Comparison of ENCODE assay signal across 9 cellular contexts in the genomic region with DNA sequence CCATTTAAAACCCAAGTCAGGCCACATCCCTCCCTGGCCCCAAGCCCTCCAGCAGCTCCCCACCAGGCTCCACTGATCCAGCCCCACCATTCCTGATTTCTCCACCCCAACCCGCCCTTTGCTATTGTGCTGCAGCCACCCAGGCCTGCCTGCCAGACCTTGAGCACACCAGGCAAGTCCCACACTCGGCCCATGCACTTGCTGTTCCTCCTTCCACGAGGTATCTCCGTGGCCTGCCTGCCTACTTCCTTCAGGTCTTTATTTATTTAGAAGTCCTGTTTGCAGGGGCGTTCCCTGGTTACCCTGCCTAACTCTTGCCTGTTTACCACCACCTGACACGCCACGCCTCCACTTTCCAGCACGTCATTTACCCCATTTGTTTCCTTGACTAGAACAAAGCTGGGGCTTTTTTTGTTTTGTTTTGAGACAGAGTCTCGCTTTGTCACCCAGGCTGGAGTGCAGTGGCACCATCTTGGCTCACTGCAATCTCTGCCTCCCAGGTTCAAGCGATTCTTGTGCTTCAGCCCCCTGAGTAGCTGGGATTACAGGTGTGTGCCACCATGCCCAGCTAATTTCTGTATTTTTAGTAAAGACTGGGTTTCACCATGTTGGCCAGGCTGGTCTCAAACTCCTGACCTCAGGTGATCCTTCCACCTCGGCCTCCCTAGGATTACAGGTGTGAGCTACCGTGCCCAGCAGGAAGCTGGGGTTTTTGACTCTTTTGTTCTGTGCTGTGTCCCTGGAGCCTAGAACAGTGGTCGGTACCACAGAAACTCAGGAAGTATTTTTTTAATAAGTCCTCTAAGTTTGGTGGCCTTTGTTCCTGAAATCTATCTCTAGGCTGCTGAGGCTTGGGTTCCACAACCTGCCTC. TPM values are rescaled to one million over a fixed set of nuclear protein-coding genes. Genes with fewer than 3 reads are reported as not detected.
A peak's percentile ranks its signal among the peaks of the same experiment; 100 is the strongest.
DNase-seq lines count a peak whose midpoint lies in the region; ATAC-seq, FAIRE-seq and TF ChIP-seq lines count a peak whose summit lies in the region.
"Had no signal": no experiment of that assay in that cellular context is flagged by ENCODE, and none has a peak within 500 bp of the region (broad histone marks: within the 10 kb centered on the region; RNA-seq: fewer than 3 reads in every experiment).

No MANE protein-coding gene starts in this region.

- H3K4me2 ChIP-seq in A549 = no peak overlapping the region
- H3K4me2 ChIP-seq in K562 (ENCODE audit: insufficient read depth, low read length) = no peak overlapping the region

- H3K9me1 ChIP-seq in K562 (ENCODE audit: control insufficient read depth, insufficient read depth, low read length) = no peaks in the 10 kb centered on the region

- no peak overlapping the region for H2AFZ ChIP-seq in K562 (ENCODE audit: low read depth, low read length)

- ATAC-seq in A549 (peak; percentile 41 to 58; a peak in 4 of 6 replicates), GM18520 (IDR thresholded peaks at IDR 0.05; ENCODE audit: unreplicated experiment) (peak; percentile 39), HG02981 (IDR thresholded peaks at IDR 0.05; ENCODE audit: unreplicated experiment) (peak; percentile 49), K562 (peak; percentile 40)

- POLR2A ChIA-PET in A549 (lab: Yijun Ruan, JAX) (no interaction called here), K562 (lab: Yijun Ruan, JAX) (interaction anchor here (0.9 kb wide), 1 partner anchor 150 kb away, joined by 5 read pairs; a partner anchor contains a TSS)

- H4K20me1 ChIP-seq in K562 (replicated peaks; ENCODE audit: control insufficient read depth, insufficient read depth, low read length) = peaks cover 15% of the 10 kb centered on the region; the same call in 1 of the 2 replicates

- 67% methylated on average over 13 of the region's 13 CpGs for WGBS in A549 (ENCODE audit: missing lambda C conversion rate)
- 57% methylated on average over 10 of the region's 13 CpGs for WGBS in K562 (ENCODE audit: insufficient coverage, low coverage, missing lambda C conversion rate)
- 0 to 54% methylated on average over 2 to 13 of the region's 13 CpGs for WGBS in transverse colon (ENCODE audit: low coverage in 1 of 2), 2 donors

- H3K27me3 Mint-ChIP-seq in T-helper 2 cell treated with Interferon-gamma antibody and Interleukin-4, amounts not matched to agents 5 μg/mL and 100 μg/mL, for 36 hours (ENCODE audit: low read depth) = no peaks in the 10 kb centered on the region
- H3K27me3 Mint-ChIP-seq in neural crest cell (ENCODE audit: low read depth) = no peaks in the 10 kb centered on the region

- TF ChIP-seq CTCF in A549 (IDR thresholded peaks at IDR 0.05) = no peak
- no peak for TF ChIP-seq CTCF in K562 (IDR thresholded peaks at IDR 0.05 in 2 of 3, conservative IDR thresholded peaks at IDR 0.05 in 1 of 3; ENCODE audit: insufficient read depth in 2 of 3, low read depth in 1 of 3, low read length in 3 of 3)
- TF ChIP-seq CTCF in neural crest cell (conservative IDR thresholded peaks at IDR 0.05) = no peak
- TF ChIP-seq CTCF in transverse colon (IDR thresholded peaks at IDR 0.05) = no peak

- H3K9me3 Mint-ChIP-seq in T-helper 2 cell treated with Interferon-gamma antibody and Interleukin-4, amounts not matched to agents 5 μg/mL and 100 μg/mL, for 36 hours = no peaks in the 10 kb centered on the region
- H3K9me3 Mint-ChIP-seq in neural crest cell = no peaks in the 10 kb centered on the region

- peaks cover 15% of the 10 kb centered on the region for H3K79me2 ChIP-seq in K562 (ENCODE audit: control insufficient read depth, insufficient read depth, low read length)

- peak in 1 of 2 experiments; percentile 67 for DNase-seq in A549 (ENCODE audit: low read depth in 1 of 2, low spot score in 1 of 2)
- peak; percentile 97 for DNase-seq in T-helper 2 cell treated with Interferon-gamma antibody and Interleukin-4, amounts not matched to agents 5 μg/mL and 100 μg/mL, for 36 hours (ENCODE audit: low spot score)
- peak in 2 of 4 experiments; percentile 33 to 43 for DNase-seq in K562 (ENCODE audit: extremely low read depth in 1 of 4, low spot score in 3 of 4)
- DNase-seq in neural crest cell (ENCODE audit: low read depth, low spot score) = no peak
- peak; percentile 94 for DNase-seq in transverse colon
- no peak for DNase-seq in OCI-M1 (lab: John Stamatoyannopoulos, UW)

- TF ChIP-seq EP300 in A549 (IDR thresholded peaks at IDR 0.05) (no peak), K562 (IDR thresholded peaks at IDR 0.05; ENCODE audit: low read length) (no peak), transverse colon (IDR thresholded peaks at IDR 0.05; ENCODE audit: low read depth) (peak; percentile 77)

- peaks cover 10% of the 10 kb centered on the region; the same call in 1 of the 3 replicates for H3K4me1 ChIP-seq in A549
- H3K4me1 ChIP-seq in K562 (replicated peaks in 1 of 2; ENCODE audit: control insufficient read depth in 2 of 2, insufficient read depth in 2 of 2, low read length in 2 of 2) = peaks cover 0 to 19% of the 10 kb centered on the region in 2 experiments; a peak in 2 of 5 replicates
- H3K4me1 ChIP-seq in transverse colon = peaks cover 14 to 29% (median 16%) of the 10 kb centered on the region in 4 donors

- no TSS peak for BruUV-seq in K562 (replicated peaks; lab: Mats Ljungman, UMichigan)

- H3K4me3 ChIP-seq in A549 (no peak overlapping the region), K562 (no peak overlapping the region), transverse colon (peak overlapping the region in 1 of 4 donors; percentile 30)

- no peaks in the 10 kb centered on the region for H3K27me3 ChIP-seq in K562 (ENCODE audit: control insufficient read depth in 2 of 2, insufficient read depth in 2 of 2, low read length in 2 of 2)
- H3K27me3 ChIP-seq in transverse colon = no peaks in the 10 kb centered on the region

- H3K4me1 Mint-ChIP-seq in T-helper 2 cell treated with Interferon-gamma antibody and Interleukin-4, amounts not matched to agents 5 μg/mL and 100 μg/mL, for 36 hours (ENCODE audit: low read depth) = peaks cover 41% of the 10 kb centered on the region
- H3K4me1 Mint-ChIP-seq in neural crest cell = peaks cover 32% of the 10 kb centered on the region

- intact Hi-C loops in K562 (cut with micrococcal nuclease) (loop anchor here (5.0 kb wide), 1 partner anchor 118 kb away; no protein-coding TSS in a partner anchor), transverse colon (cut with DNase I; ENCODE audit: low total_unique reads) (loop anchor here (5.0 to 10.0 kb wide), 3 partner anchors 115 to 243 kb away; a partner anchor contains a TSS)

- no peak overlapping the region for H3K9ac ChIP-seq in K562 (ENCODE audit: insufficient read depth in 1 of 2, low read depth in 2 of 2, low read length in 2 of 2)

- TF ChIP-seq RAD21 in A549 (conservative IDR thresholded peaks at IDR 0.05 in 1 of 2, IDR thresholded peaks at IDR 0.05 in 1 of 2) (no peak), K562 (CRISPR knock-in tag; conservative IDR thresholded peaks at IDR 0.05 in 1 of 2, IDR thresholded peaks at IDR 0.05 in 1 of 2) (no peak)

- H3K4me3 Mint-ChIP-seq in T-helper 2 cell treated with Interferon-gamma antibody and Interleukin-4, amounts not matched to agents 5 μg/mL and 100 μg/mL, for 36 hours = peak overlapping the region; percentile 83
- H3K4me3 Mint-ChIP-seq in neural crest cell = peak overlapping the region; percentile 69

- H3K9me3 ChIP-seq in A549 (no peaks in the 10 kb centered on the region), K562 (replicated peaks; ENCODE audit: control insufficient read depth, insufficient read depth, low read depth, low read length) (no peaks in the 10 kb centered on the region), transverse colon (no peaks in the 10 kb centered on the region)

- FAIRE-seq in A549 (lab: Jason Lieb, UNC) (no peak), K562 (lab: Jason Lieb, UNC) (no peak)

- peak overlapping the region in 1 of 2 experiments; percentile 49; a peak in 2 of 6 replicates for H3K27ac ChIP-seq in A549
- peak overlapping the region; percentile 30; the same call in 2 of the 3 replicates for H3K27ac ChIP-seq in K562 (ENCODE audit: extremely low read depth, low read depth, low read length)
- peak overlapping the region; percentile 89 to 94 (median 90) for H3K27ac ChIP-seq in transverse colon

- H3K36me3 ChIP-seq in K562 (ENCODE audit: control insufficient read depth, insufficient read depth, low read length) (peaks cover 70% of the 10 kb centered on the region), transverse colon (no peaks in the 10 kb centered on the region)

- peaks cover 59% of the 10 kb centered on the region for H3K36me3 Mint-ChIP-seq in T-helper 2 cell treated with Interferon-gamma antibody and Interleukin-4, amounts not matched to agents 5 μg/mL and 100 μg/mL, for 36 hours (ENCODE audit: low read depth)
- peaks cover 5% of the 10 kb centered on the region for H3K36me3 Mint-ChIP-seq in neural crest cell (ENCODE audit: low read depth)

- peak overlapping the region; percentile 100 for H3K27ac Mint-ChIP-seq in T-helper 2 cell treated with Interferon-gamma antibody and Interleukin-4, amounts not matched to agents 5 μg/mL and 100 μg/mL, for 36 hours
- H3K27ac Mint-ChIP-seq in neural crest cell (ENCODE audit: unreplicated experiment) = peak overlapping the region; percentile 73

- TF ChIP-seq POLR2A in A549 (IDR thresholded peaks at IDR 0.05; ENCODE audit: low read length) (no peak), K562 (conservative IDR thresholded peaks at IDR 0.05) (no peak), transverse colon (IDR thresholded peaks at IDR 0.05) (peak; percentile 92)

- CTCF ChIA-PET in A549 (lab: Yijun Ruan, JAX) = interaction anchor here (0.8 to 6.2 kb wide), 31 partner anchors 12 to 351 kb away, joined by 3 to 81 read pairs (median 5); a partner anchor contains a TSS
- CTCF ChIA-PET in K562 (lab: Yijun Ruan, JAX; ENCODE audit: low intra/inter-chr PET ratio) = interaction anchor here (1.1 to 3.5 kb wide), 4 partner anchors 117 to 274 kb away, joined by 3 to 29 read pairs (median 14); no protein-coding TSS in a partner anchor

- in situ Hi-C loops in K562 (cut with MboI) (loop anchor here (5.0 kb wide), 1 partner anchor 243 kb away; a partner anchor contains a TSS), transverse colon (cut with MboI; ENCODE audit: low pct_ligation_motif_present in 1 of 4, low pct_unique_long_range_greater_than_20kb in 1 of 4, low sequenced_read_pairs in 3 of 4) (loop anchor here (5.0 to 25.0 kb wide), 5 partner anchors 115 to 245 kb away; a partner anchor contains a TSS)

RNA-seq across cellular contexts. Expression of a gene that starts 6.7 kb away (rescaled TPM):
- polyA plus RNA-seq in A549 (2011; rRNA removed) (22.3 and 23.9 TPM in 2 replicates), A549 (2017; fragmentation: RNase III; extraction: RNeasy Plus Mini Kit Qiagen cat#74134 plus additional on column Dnase treatment) (34.7 to 40.1 TPM (median 36.5 TPM) in 3 replicates), K562 (2011; rRNA removed) (18.8 and 25.3 TPM in 2 replicates), K562 (2014; fragmentation: Illumina TruSeq; extraction: Trizol) (23.6 and 41.3 TPM in 2 replicates), K562 (2014; fragmentation: Nextera tagmentation; extraction: Ambion mirVana) (10 to 100 TPM; 19.3 to 36.7 TPM), K562 (2014; rRNA removed) (49.6 and 53.0 TPM in 2 replicates)
- 73.2 and 81.0 TPM in 2 replicates for polyA plus RNA-seq in A549 (2012; cell fraction: cytosol; rRNA removed)
- polyA plus RNA-seq in A549 (2012; cell fraction: nucleus; rRNA removed) = 79.3 and 105 TPM in 2 replicates
- polyA minus RNA-seq in A549 (2011; rRNA and poly(A)+ RNA removed) = 19.6 and 24.1 TPM in 2 replicates
- 59.7 and 128 TPM in 2 replicates for total RNA-seq in K562 (2011; cell fraction: chromatin; rRNA removed; ENCODE audit: low replicate concordance)
- total RNA-seq in K562 (2011; cell fraction: nucleolus; rRNA removed) = 89.4 and 117 TPM in 2 replicates
- total RNA-seq in K562 (2011; cell fraction: nucleoplasm; rRNA removed) = 68.9 and 92.5 TPM in 2 replicates
- total RNA-seq in K562 (2014; rRNA removed) (67.7 and 77.1 TPM in 2 replicates), K562 (2014; rRNA removed; fragmentation: Illumina TruSeq; extraction: Trizol) (9.9 and 11.3 TPM in 2 replicates), K562 (2015; rRNA removed; fragmentation: Illumina TruSeq; extraction: Trizol) (32.3 and 33.8 TPM in 2 replicates), K562 (2021) (36.2 and 37.4 TPM in 2 replicates), neural crest cell (47.3 and 48.9 TPM in 2 replicates), transverse colon (10 to 100 TPM in 2 of 4 donors, 1 to 10 TPM in 1, not detected in 1; 6.0 to 22.9 (median 11.0) TPM)
- polyA plus RNA-seq in K562 (2011; cell fraction: cytosol; rRNA removed) = 25.2 and 56.0 TPM in 2 replicates
- polyA plus RNA-seq in K562 (2011; cell fraction: nucleus; rRNA removed) = 59.7 and 86.8 TPM in 2 replicates
- 43.0 and 48.0 TPM in 2 replicates for polyA plus RNA-seq in K562 (2012)
- 16.4 and 23.1 TPM in 2 replicates for polyA minus RNA-seq in K562 (2011; rRNA and poly(A)+ RNA removed)
- polyA minus RNA-seq in K562 (2011; cell fraction: cytosol; rRNA and poly(A)+ RNA removed) = 13.0 and 23.0 TPM in 2 replicates
- 37.2 and 46.0 TPM in 2 replicates for polyA minus RNA-seq in K562 (2011; cell fraction: nucleus; rRNA and poly(A)+ RNA removed)

RNA-seq across cellular contexts. Expression of a gene that starts 13.6 kb away (rescaled TPM):
- polyA plus RNA-seq in A549 (2011; rRNA removed) (0.18 and 0.29 TPM in 2 replicates), A549 (2017; fragmentation: RNase III; extraction: RNeasy Plus Mini Kit Qiagen cat#74134 plus additional on column Dnase treatment) (0.24 to 0.35 TPM (median 0.26 TPM) in 3 replicates), K562 (2011; rRNA removed) (0.53 and 1.3 TPM in 2 replicates), K562 (2014; fragmentation: Illumina TruSeq; extraction: Trizol) (0.59 and 0.66 TPM in 2 replicates), K562 (2014; fragmentation: Nextera tagmentation; extraction: Ambion mirVana) (under 1 TPM; 0.08 to 0.13 TPM), K562 (2014; rRNA removed) (1.1 and 1.3 TPM in 2 replicates)
- polyA plus RNA-seq in A549 (2012; cell fraction: cytosol; rRNA removed) = 0.22 and 0.23 TPM in 2 replicates
- polyA plus RNA-seq in A549 (2012; cell fraction: nucleus; rRNA removed) = 4.9 and 5.0 TPM in 2 replicates
- polyA minus RNA-seq in A549 (2011; rRNA and poly(A)+ RNA removed) = 0.21 and 0.29 TPM in 2 replicates
- total RNA-seq in K562 (2011; cell fraction: chromatin; rRNA removed; ENCODE audit: low replicate concordance) = 5.1 and 11.0 TPM in 2 replicates
- 5.2 and 5.8 TPM in 2 replicates for total RNA-seq in K562 (2011; cell fraction: nucleolus; rRNA removed)
- total RNA-seq in K562 (2011; cell fraction: nucleoplasm; rRNA removed) = 6.7 and 7.9 TPM in 2 replicates
- total RNA-seq in K562 (2014; rRNA removed) (0.50 and 0.69 TPM in 2 replicates), K562 (2014; rRNA removed; fragmentation: Illumina TruSeq; extraction: Trizol) (0.44 and 0.48 TPM in 2 replicates), K562 (2015; rRNA removed; fragmentation: Illumina TruSeq; extraction: Trizol) (0.30 and 0.47 TPM in 2 replicates), K562 (2021) (1.5 and 1.9 TPM in 2 replicates), neural crest cell (4.0 and 4.4 TPM in 2 replicates), transverse colon (10 to 100 TPM in 1 of 4 donors, 1 to 10 TPM in 1, under 1 TPM in 2; 0.20 to 15.3 (median 4.3) TPM)
- 0.79 and 0.86 TPM in 2 replicates for polyA plus RNA-seq in K562 (2011; cell fraction: cytosol; rRNA removed)
- polyA plus RNA-seq in K562 (2011; cell fraction: nucleus; rRNA removed) = 4.2 and 4.7 TPM in 2 replicates
- 0.68 and 1.4 TPM in 2 replicates for polyA plus RNA-seq in K562 (2012)
- 0.53 and 0.60 TPM in 2 replicates for polyA minus RNA-seq in K562 (2011; rRNA and poly(A)+ RNA removed)
- 0.57 and 0.91 TPM in 2 replicates for polyA minus RNA-seq in K562 (2011; cell fraction: cytosol; rRNA and poly(A)+ RNA removed)
- polyA minus RNA-seq in K562 (2011; cell fraction: nucleus; rRNA and poly(A)+ RNA removed) = 0.40 and 1.00 TPM in 2 replicates

RNA-seq across cellular contexts. Expression of a gene that starts 25.3 kb away (rescaled TPM):
- polyA plus RNA-seq in A549 (2011; rRNA removed) (not detected in 2 replicates), A549 (2017; fragmentation: RNase III; extraction: RNeasy Plus Mini Kit Qiagen cat#74134 plus additional on column Dnase treatment) (0.14 to 0.15 TPM (median 0.15 TPM) in 3 replicates), K562 (2011; rRNA removed) (0.08 and 0.15 TPM in 2 replicates), K562 (2014; fragmentation: Illumina TruSeq; extraction: Trizol) (not detected in 2 replicates), K562 (2014; fragmentation: Nextera tagmentation; extraction: Ambion mirVana) (under 1 TPM in 1 of 2 experiments, not detected in 1; 0.07 TPM), K562 (2014; rRNA removed) (0.50 and 3.3 TPM in 2 replicates)
- polyA plus RNA-seq in A549 (2012; cell fraction: cytosol; rRNA removed) = 0.25 and 0.76 TPM in 2 replicates
- polyA plus RNA-seq in A549 (2012; cell fraction: nucleus; rRNA removed) = 1.3 and 2.3 TPM in 2 replicates
- polyA minus RNA-seq in A549 (2011; rRNA and poly(A)+ RNA removed) = not detected in 2 replicates
- total RNA-seq in K562 (2011; cell fraction: chromatin; rRNA removed; ENCODE audit: low replicate concordance) = 0.70 and 1.5 TPM in 2 replicates
- 2.4 and 5.5 TPM in 2 replicates for total RNA-seq in K562 (2011; cell fraction: nucleolus; rRNA removed)
- 1.5 and 2.1 TPM in 2 replicates for total RNA-seq in K562 (2011; cell fraction: nucleoplasm; rRNA removed)
- total RNA-seq in K562 (2014; rRNA removed) (1.1 and 1.4 TPM in 2 replicates), K562 (2014; rRNA removed; fragmentation: Illumina TruSeq; extraction: Trizol) (not detected in 2 replicates), K562 (2015; rRNA removed; fragmentation: Illumina TruSeq; extraction: Trizol) (not detected in 2 replicates), K562 (2021) (2.2 TPM in 2 replicates), neural crest cell (0.19 TPM in 1 of 2 replicates, not detected in the other), transverse colon (under 1 TPM in 1 of 4 donors, not detected in 3; 0.32 TPM)
- polyA plus RNA-seq in K562 (2011; cell fraction: cytosol; rRNA removed) = 0.09 and 1.8 TPM in 2 replicates
- polyA plus RNA-seq in K562 (2011; cell fraction: nucleus; rRNA removed) = 2.7 and 8.7 TPM in 2 replicates
- 0.19 and 0.40 TPM in 2 replicates for polyA plus RNA-seq in K562 (2012)
- polyA minus RNA-seq in K562 (2011; rRNA and poly(A)+ RNA removed) = not detected in 2 replicates
- not detected in 2 replicates for polyA minus RNA-seq in K562 (2011; cell fraction: cytosol; rRNA and poly(A)+ RNA removed)
- polyA minus RNA-seq in K562 (2011; cell fraction: nucleus; rRNA and poly(A)+ RNA removed) = 0.94 TPM in 1 of 2 replicates, not detected in the other
- total RNA-seq: liver had no signal
- polyA plus RNA-seq: liver had no signal

RNA-seq across cellular contexts. Expression of a gene that starts 29.0 kb away (rescaled TPM):
- polyA plus RNA-seq in A549 (2011; rRNA removed) = 1.3 and 1.7 TPM in 2 replicates
- polyA plus RNA-seq in A549 (2012; cell fraction: cytosol; rRNA removed) = 0.99 and 1.3 TPM in 2 replicates
- 0.52 and 0.75 TPM in 2 replicates for polyA plus RNA-seq in A549 (2012; cell fraction: nucleus; rRNA removed)
- polyA plus RNA-seq in A549 (2017; fragmentation: RNase III; extraction: RNeasy Plus Mini Kit Qiagen cat#74134 plus additional on column Dnase treatment) = 0.84 to 1.3 TPM (median 1.1 TPM) in 3 replicates
- polyA minus RNA-seq in A549 (2011; rRNA and poly(A)+ RNA removed) = 0.83 and 1.8 TPM in 2 replicates
- total RNA-seq in K562 (2011; cell fraction: chromatin; rRNA removed; ENCODE audit: low replicate concordance) = not detected in 2 replicates
- not detected in 2 replicates for total RNA-seq in K562 (2011; cell fraction: nucleolus; rRNA removed)
- not detected in 2 replicates for total RNA-seq in K562 (2011; cell fraction: nucleoplasm; rRNA removed)
- not detected in 2 replicates for total RNA-seq in K562 (2014; rRNA removed)
- not detected in 2 replicates for total RNA-seq in K562 (2014; rRNA removed; fragmentation: Illumina TruSeq; extraction: Trizol)
- total RNA-seq in K562 (2015; rRNA removed; fragmentation: Illumina TruSeq; extraction: Trizol) = not detected in 2 replicates
- total RNA-seq in K562 (2021) = not detected in 2 replicates
- 0.06 and 0.08 TPM in 2 replicates for polyA plus RNA-seq in K562 (2011; rRNA removed)
- 0.01 TPM in 1 of 2 replicates, not detected in the other for polyA plus RNA-seq in K562 (2011; cell fraction: cytosol; rRNA removed)
- 0.03 and 0.10 TPM in 2 replicates for polyA plus RNA-seq in K562 (2011; cell fraction: nucleus; rRNA removed)
- polyA plus RNA-seq in K562 (2012) = 0.01 and 0.04 TPM in 2 replicates
- polyA plus RNA-seq in K562 (2014; fragmentation: Illumina TruSeq; extraction: Trizol) = not detected in 2 replicates
- not detected for polyA plus RNA-seq in K562 (2014; fragmentation: Nextera tagmentation; extraction: Ambion mirVana)
- polyA plus RNA-seq in K562 (2014; rRNA removed) = not detected in 2 replicates
- 0.06 TPM in 1 of 2 replicates, not detected in the other for polyA minus RNA-seq in K562 (2011; rRNA and poly(A)+ RNA removed)
- not detected in 2 replicates for polyA minus RNA-seq in K562 (2011; cell fraction: cytosol; rRNA and poly(A)+ RNA removed)
- not detected in 2 replicates for polyA minus RNA-seq in K562 (2011; cell fraction: nucleus; rRNA and poly(A)+ RNA removed)
- 71.5 and 75.0 TPM in 2 replicates for total RNA-seq in neural crest cell
- total RNA-seq in transverse colon = under 1 TPM in 2 of 4 donors, not detected in 2; 0.48 to 0.68 TPM

Comparison
In these comparisons a context has a peak if more than half of its experiments do, and no peak if none do; other contexts are left out.
1. DNase-seq: peak in T-helper 2 cell treated with Interferon-gamma antibody and Interleukin-4, amounts not matched to agents 5 μg/mL and 100 μg/mL, for 36 hours (single experiment) and transverse colon (single experiment); none in neural crest cell (single experiment) and OCI-M1 (single experiment).
2. Peak in every context shown above with its lines, with median percentiles within 50 percentile points of each other: ATAC-seq.